ENCODE assay signal across 1 cellular context in the genomic region with DNA sequence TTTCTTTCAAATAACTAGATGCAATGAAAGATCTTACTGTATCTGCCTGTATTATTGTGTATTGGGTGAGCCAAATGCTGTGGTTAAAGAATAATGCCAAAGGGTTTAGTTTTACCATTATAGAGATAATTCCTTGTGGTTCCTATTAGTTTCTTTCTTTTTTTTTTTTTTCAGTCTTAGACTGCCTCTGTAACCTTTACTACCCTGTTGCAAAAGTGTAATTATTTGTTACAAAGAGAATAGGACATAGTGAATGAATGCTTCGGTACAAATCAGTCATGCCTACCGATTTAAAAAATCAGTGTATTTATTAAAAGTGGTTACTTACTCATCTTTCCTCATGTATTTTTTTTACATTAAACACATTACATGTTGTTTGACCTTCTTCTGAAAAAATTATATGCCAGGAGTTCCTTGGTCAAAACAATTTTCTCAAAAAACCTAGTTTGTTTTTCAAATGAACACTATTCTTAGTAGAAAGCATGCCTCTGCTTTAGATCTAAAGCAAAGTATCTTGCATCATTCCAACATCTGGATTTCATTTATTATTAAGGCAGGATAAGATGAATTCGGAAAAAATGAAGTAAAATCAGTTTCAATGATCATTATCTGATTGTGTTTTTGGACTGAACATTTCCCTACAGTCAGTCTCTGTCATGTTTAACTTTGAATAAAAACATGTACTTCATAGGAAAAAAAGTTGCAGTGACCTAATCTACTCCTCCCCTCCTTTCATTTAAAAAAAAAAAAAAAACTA.
A peak's percentile ranks its signal among the peaks of the same experiment; 100 is the strongest.
TF ChIP-seq lines count a peak whose summit lies in the region.

No MANE protein-coding gene starts in this region.

TF ChIP-seq in SK-N-SH treated with all-trans-retinoic acid at 6 μM for 48 hours, 23 proteins besides CTCF, POLR2A, EP300 and RAD21:
- no peak for TF ChIP-seq TSHZ2 (CRISPR knock-in tag; IDR thresholded peaks at IDR 0.05)
- no peak for TF ChIP-seq ZNF565 (CRISPR knock-in tag; conservative IDR thresholded peaks at IDR 0.05; ENCODE audit: low read depth)
- TF ChIP-seq, protein P1, sequence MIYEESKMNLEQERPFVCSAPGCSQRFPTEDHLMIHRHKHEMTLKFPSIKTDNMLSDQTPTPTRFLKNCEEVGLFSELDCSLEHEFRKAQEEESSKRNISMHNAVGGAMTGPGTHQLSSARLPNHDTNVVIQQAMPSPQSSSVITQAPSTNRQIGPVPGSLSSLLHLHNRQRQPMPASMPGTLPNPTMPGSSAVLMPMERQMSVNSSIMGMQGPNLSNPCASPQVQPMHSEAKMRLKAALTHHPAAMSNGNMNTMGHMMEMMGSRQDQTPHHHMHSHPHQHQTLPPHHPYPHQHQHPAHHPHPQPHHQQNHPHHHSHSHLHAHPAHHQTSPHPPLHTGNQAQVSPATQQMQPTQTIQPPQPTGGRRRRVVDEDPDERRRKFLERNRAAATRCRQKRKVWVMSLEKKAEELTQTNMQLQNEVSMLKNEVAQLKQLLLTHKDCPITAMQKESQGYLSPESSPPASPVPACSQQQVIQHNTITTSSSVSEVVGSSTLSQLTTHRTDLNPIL (CRISPR knock-in tag; IDR thresholded peaks at IDR 0.05; ENCODE audit: low read depth), result no peak
- TF ChIP-seq ZNF8 (CRISPR knock-in tag; IDR thresholded peaks at IDR 0.05), result no peak
- no peak for TF ChIP-seq ZNF70 (CRISPR knock-in tag; IDR thresholded peaks at IDR 0.05)
- no peak for TF ChIP-seq CSRNP3 (CRISPR knock-in tag; IDR thresholded peaks at IDR 0.05)
- TF ChIP-seq TCF4 (CRISPR knock-in tag; IDR thresholded peaks at IDR 0.05; ENCODE audit: borderline replicate concordance), result peak; percentile 74
- TF ChIP-seq ZC3H10 (CRISPR knock-in tag; IDR thresholded peaks at IDR 0.05), result no peak
